27 cellular contexts compared by ENCODE assay signal in genomic region chr2:168770796-168771195, GRCh38. TPM values are rescaled to one million over a fixed set of nuclear protein-coding genes. Genes with fewer than 3 reads are reported as not detected.
"Had no signal": no experiment of that assay in that cellular context is flagged by ENCODE, and none has a peak within 500 bp of the region (broad histone marks: within the 10 kb centered on the region; RNA-seq: fewer than 3 reads in every experiment).

No MANE protein-coding gene starts in this region.

- H3K4me3 Mint-ChIP-seq: activated CD4-positive, alpha-beta T cell treated with anti-CD3 and anti-CD28 coated beads for 36 hours; activated CD8-positive, alpha-beta memory T cell treated with anti-CD3 and anti-CD28 coated beads, Interleukin-2, amount 10 ng/mL, durations not matched to agents 7 days and 5 days; activated CD8-positive, alpha-beta T cell treated with anti-CD3 and anti-CD28 coated beads, Interleukin-2, amount 10 ng/mL, durations not matched to agents 7 days and 5 days; activated naive CD4-positive, alpha-beta T cell treated with anti-CD3 and anti-CD28 coated beads, Interleukin-2, amount 50 U/mL, for 24 hours; activated naive CD8-positive, alpha-beta T cell treated with anti-CD3 and anti-CD28 coated beads, Interleukin-2, amount 50 U/mL, for 24 hours; effector memory CD8-positive, alpha-beta T cell; memory B cell; natural killer cell; stimulated activated naive B cell treated with anti-CD40 and anti-IgM and Interleukin-4, amounts not matched to agents 10 μg/mL and 1 μg/mL and 100 μg/mL, for 72 hours had no signal

- H3K27me3 Mint-ChIP-seq: activated CD4-positive, alpha-beta T cell treated with anti-CD3 and anti-CD28 coated beads for 36 hours; activated naive CD4-positive, alpha-beta T cell treated with anti-CD3 and anti-CD28 coated beads, Interleukin-2, amount 50 U/mL, for 24 hours; activated naive CD8-positive, alpha-beta T cell treated with anti-CD3 and anti-CD28 coated beads, Interleukin-2, amount 50 U/mL, for 24 hours; effector memory CD8-positive, alpha-beta T cell; stimulated activated naive B cell treated with anti-CD40 and anti-IgM and Interleukin-4, amounts not matched to agents 10 μg/mL and 1 μg/mL and 100 μg/mL, for 72 hours had no signal

- H3K27ac Mint-ChIP-seq: activated CD4-positive, alpha-beta T cell treated with anti-CD3 and anti-CD28 coated beads for 36 hours; activated CD8-positive, alpha-beta memory T cell treated with anti-CD3 and anti-CD28 coated beads, Interleukin-2, amount 10 ng/mL, durations not matched to agents 7 days and 5 days; activated CD8-positive, alpha-beta T cell treated with anti-CD3 and anti-CD28 coated beads, Interleukin-2, amount 10 ng/mL, durations not matched to agents 7 days and 5 days; activated naive CD4-positive, alpha-beta T cell treated with anti-CD3 and anti-CD28 coated beads, Interleukin-2, amount 50 U/mL, for 24 hours; activated naive CD8-positive, alpha-beta T cell treated with anti-CD3 and anti-CD28 coated beads, Interleukin-2, amount 50 U/mL, for 24 hours; activated T-helper 2 cell treated with anti-CD3 and anti-CD28 coated beads, Interferon-gamma antibody, Interleukin-2, Interleukin-4, amounts not matched to agents 10 μg/mL and 5 μg/mL and 100 μg/mL, durations not matched to agents 14 hours and 24 hours and 36 hours; effector memory CD8-positive, alpha-beta T cell; memory B cell; natural killer cell; stimulated activated naive B cell treated with anti-CD40 and anti-IgM and Interleukin-4, amounts not matched to agents 10 μg/mL and 1 μg/mL and 100 μg/mL, for 72 hours had no signal

- ATAC-seq: activated CD4-positive, alpha-beta T cell treated with anti-CD3 and anti-CD28 coated beads for 36 hours; activated CD8-positive, alpha-beta memory T cell treated with anti-CD3 and anti-CD28 coated beads, Interleukin-2, amount 10 ng/mL, durations not matched to agents 7 days and 5 days; activated CD8-positive, alpha-beta T cell treated with anti-CD3 and anti-CD28 coated beads, Interleukin-2, amount 10 ng/mL, durations not matched to agents 7 days and 5 days; activated naive CD8-positive, alpha-beta T cell treated with anti-CD3 and anti-CD28 coated beads, Interleukin-2, amount 50 U/mL, for 24 hours; body of pancreas; effector memory CD8-positive, alpha-beta T cell; esophagus mucosa; left cardiac atrium; natural killer cell; right cardiac atrium; stimulated activated naive B cell treated with anti-CD40 and anti-IgM and Interleukin-4, amounts not matched to agents 10 μg/mL and 1 μg/mL and 100 μg/mL, for 72 hours had no signal

- H3K27ac ChIP-seq: body of pancreas, stomach, thyroid gland, upper lobe of left lung, vagina had no signal

- DNase-seq: activated CD4-positive, alpha-beta T cell treated with anti-CD3 and anti-CD28 coated beads for 36 hours; activated CD4-positive, CD25-positive, alpha-beta regulatory T cell; activated CD8-positive, alpha-beta memory T cell treated with anti-CD3 and anti-CD28 coated beads, Interleukin-2, amount 10 ng/mL, durations not matched to agents 7 days and 5 days; activated CD8-positive, alpha-beta T cell treated with anti-CD3 and anti-CD28 coated beads, Interleukin-2, amount 10 ng/mL, durations not matched to agents 7 days and 5 days; activated naive CD8-positive, alpha-beta T cell treated with anti-CD3 and anti-CD28 coated beads, Interleukin-2, amount 50 U/mL, for 24 hours; activated T-cell treated with anti-CD3 and anti-CD28 coated beads, Interleukin-2, amount 50 U/mL, for 48 hours; anterior cingulate cortex; body of pancreas; effector memory CD8-positive, alpha-beta T cell; foreskin melanocyte; left cardiac atrium; natural killer cell; right cardiac atrium; stimulated activated CD4-positive, alpha-beta T cell treated with anti-CD3 and anti-CD28 coated beads, Interleukin-15, amount 100 ng/mL, for 24 hours; stimulated activated CD4-positive, alpha-beta T cell treated with anti-CD3 and anti-CD28 coated beads, Interleukin-2, amount 100 ng/mL, for 24 hours; stimulated activated naive B cell treated with anti-CD40 and anti-IgM and Interleukin-4, amounts not matched to agents 10 μg/mL and 1 μg/mL and 100 μg/mL, for 72 hours; stomach; T-helper 2 cell; thyroid gland; upper lobe of left lung had no signal

- H3K9me3 Mint-ChIP-seq: activated naive CD4-positive, alpha-beta T cell treated with anti-CD3 and anti-CD28 coated beads, Interleukin-2, amount 50 U/mL, for 24 hours; activated T-helper 2 cell treated with anti-CD3 and anti-CD28 coated beads, Interferon-gamma antibody, Interleukin-2, Interleukin-4, amounts not matched to agents 10 μg/mL and 5 μg/mL and 100 μg/mL, durations not matched to agents 14 hours and 24 hours and 36 hours; effector memory CD8-positive, alpha-beta T cell; natural killer cell had no signal

- H3K9me3 ChIP-seq: body of pancreas, stomach, thyroid gland, upper lobe of left lung, vagina had no signal

- H3K27me3 ChIP-seq: body of pancreas, stomach, thyroid gland, upper lobe of left lung, vagina had no signal

- H3K4me1 ChIP-seq: vagina had no signal

- H3K4me3 ChIP-seq: body of pancreas, stomach, thyroid gland, upper lobe of left lung, vagina had no signal

- H3K36me3 ChIP-seq: thyroid gland, upper lobe of left lung, vagina had no signal

- FAIRE-seq: colon, keratinocyte had no signal

- H3K4me1 Mint-ChIP-seq: activated CD4-positive, alpha-beta T cell treated with anti-CD3 and anti-CD28 coated beads for 36 hours; activated CD8-positive, alpha-beta memory T cell treated with anti-CD3 and anti-CD28 coated beads, Interleukin-2, amount 10 ng/mL, durations not matched to agents 7 days and 5 days; activated naive CD4-positive, alpha-beta T cell treated with anti-CD3 and anti-CD28 coated beads, Interleukin-2, amount 50 U/mL, for 24 hours; activated naive CD8-positive, alpha-beta T cell treated with anti-CD3 and anti-CD28 coated beads, Interleukin-2, amount 50 U/mL, for 24 hours; memory B cell; natural killer cell; stimulated activated naive B cell treated with anti-CD40 and anti-IgM and Interleukin-4, amounts not matched to agents 10 μg/mL and 1 μg/mL and 100 μg/mL, for 72 hours had no signal

RNA-seq across cellular contexts. Expression of gene NOSTRIN, which starts 31.6 kb away (rescaled TPM):
- total RNA-seq: activated CD4-positive, alpha-beta T cell treated with anti-CD3 and anti-CD28 coated beads for 36 hours; activated CD8-positive, alpha-beta memory T cell treated with anti-CD3 and anti-CD28 coated beads, Interleukin-2, amount 10 ng/mL, durations not matched to agents 7 days and 5 days; activated CD8-positive, alpha-beta T cell treated with anti-CD3 and anti-CD28 coated beads, Interleukin-2, amount 10 ng/mL, durations not matched to agents 7 days and 5 days; activated T-helper 2 cell treated with anti-CD3 and anti-CD28 coated beads, Interferon-gamma antibody, Interleukin-2, Interleukin-4, amounts not matched to agents 10 μg/mL and 5 μg/mL and 100 μg/mL, durations not matched to agents 14 hours and 24 hours and 36 hours had no signal
- polyA plus RNA-seq: keratinocyte had no signal
